9 cellular contexts compared by ENCODE assay signal in the genomic region with DNA sequence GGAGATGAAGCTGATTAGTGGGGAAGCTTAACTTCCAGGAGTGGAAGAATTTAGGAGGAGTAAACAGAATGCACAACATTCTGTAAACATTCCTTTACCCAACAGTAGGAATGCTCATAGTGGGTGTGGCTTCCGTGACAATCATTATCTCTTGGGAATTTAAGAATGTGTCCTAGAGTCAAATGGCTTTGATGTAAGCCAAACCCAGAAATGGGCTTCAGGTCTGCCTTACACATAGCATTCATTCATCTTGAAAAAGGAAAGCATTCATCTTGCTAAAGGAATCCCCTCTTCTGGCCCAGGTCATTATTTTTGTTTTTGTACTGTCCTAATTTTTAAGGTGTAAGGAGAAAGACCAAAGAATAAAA. TPM values are rescaled to one million over a fixed set of nuclear protein-coding genes. Genes with fewer than 3 reads are reported as not detected.
"Had no signal": no experiment of that assay in that cellular context is flagged by ENCODE, and none has a peak within 500 bp of the region (broad histone marks: within the 10 kb centered on the region; RNA-seq: fewer than 3 reads in every experiment).

No MANE protein-coding gene starts in this region.

RNA-seq across cellular contexts. Expression of a gene that starts 20.7 kb away (rescaled TPM):
- total RNA-seq: HepG2, K562, MCF 10A, OCI-LY7, PC-9, Peyer's patch, Right ventricle myocardium superior had no signal
- polyA plus RNA-seq: IgD-negative memory B cell had no signal

RNA-seq across cellular contexts. Expression of a gene that starts 43.2 kb away (rescaled TPM):
- total RNA-seq: HepG2, HT1080, K562, OCI-LY7, Peyer's patch, Right ventricle myocardium superior had no signal
- polyA plus RNA-seq: HepG2, IgD-negative memory B cell had no signal
